In genomic region chr13:59391696-59392095, GRCh38 we compare ENCODE assay signal across 8 cellular contexts.
A peak's percentile ranks its signal among the peaks of the same experiment; 100 is the strongest.
DNase-seq lines count a peak whose midpoint lies in the region; ATAC-seq and TF ChIP-seq lines count a peak whose summit lies in the region.

No MANE protein-coding gene starts in this region.

- H3K9me3 ChIP-seq in osteoblast (ENCODE audit: low read depth, low read length) = no peaks in the 10 kb centered on the region

- H3K27ac ChIP-seq in osteoblast (ENCODE audit: low read depth, low read length) = no peak overlapping the region

- no peaks in the 10 kb centered on the region for H4K20me1 ChIP-seq in osteoblast (ENCODE audit: insufficient read depth, low read length)

- H3K4me1 ChIP-seq in osteoblast (ENCODE audit: insufficient read depth, low read length) = no peaks in the 10 kb centered on the region

- H3K27me3 ChIP-seq in osteoblast (ENCODE audit: insufficient read depth, low read length) = no peaks in the 10 kb centered on the region

- H3K36me3 ChIP-seq in osteoblast (ENCODE audit: insufficient read depth, low read length) = no peaks in the 10 kb centered on the region

- peak overlapping the region; percentile 35 for H3K4me2 ChIP-seq in osteoblast (ENCODE audit: insufficient read depth, low read length)

- no peak overlapping the region for H3K4me3 ChIP-seq in fibroblast of the aortic adventitia (ENCODE audit: low read depth, low read length)
- H3K4me3 ChIP-seq in osteoblast (ENCODE audit: insufficient read depth, low read length) = no peak overlapping the region

- DNase-seq in ELF-1 (ENCODE audit: low read depth, low spot score) (peak; percentile 68), HPDE6-E6E7 (ENCODE audit: extremely low spot score) (peak; percentile 35), NOMO-1 (lab: John Stamatoyannopoulos, UW; ENCODE audit: unreplicated experiment in 2 of 2) (peak; percentile 38 to 79), fibroblast of the aortic adventitia (ENCODE audit: low read depth) (peak; percentile 77), osteoblast (ENCODE audit: insufficient read length, low spot score, missing footprints) (peak; percentile 26), cerebellar nuclear complex (lab: John Stamatoyannopoulos, UW) (no peak)
- DNase-seq in activated T-cell treated with anti-CD3 and anti-CD28 coated beads, Interleukin-2, amount 50 U/mL, for 48 hours = peak; percentile 29 to 44

- peak overlapping the region; percentile 86 for H2AFZ ChIP-seq in osteoblast (ENCODE audit: low read length)

- TF ChIP-seq CTCF in fibroblast of the aortic adventitia (IDR thresholded peaks at IDR 0.05; ENCODE audit: insufficient read depth, low read length) = peak; percentile 90
- TF ChIP-seq CTCF in osteoblast (IDR thresholded peaks at IDR 0.05; ENCODE audit: extremely low read depth, low read depth, low read length) = peak; percentile 87

- H3K79me2 ChIP-seq in osteoblast (ENCODE audit: insufficient read depth, low read length) = no peaks in the 10 kb centered on the region

- ATAC-seq in GM21515 (IDR thresholded peaks at IDR 0.05; ENCODE audit: unreplicated experiment) = peak; percentile 100

Comparison
In these comparisons a context has a peak if more than half of its experiments do, and no peak if none do; other contexts are left out.
1. DNase-seq: peak in ELF-1 (single experiment), HPDE6-E6E7 (single experiment), NOMO-1 (2 of 2), activated T-cell treated with anti-CD3 and anti-CD28 coated beads, Interleukin-2, amount 50 U/mL, for 48 hours (2 of 2), fibroblast of the aortic adventitia (single experiment) and osteoblast (single experiment); none in cerebellar nuclear complex (0 of 2).